ENCODE assay signal across 24 cellular contexts in genomic region chr19:33775731-33776487, GRCh38.
"Had no signal": no experiment of that assay in that cellular context is flagged by ENCODE, and none has a peak within 500 bp of the region (broad histone marks: within the 10 kb centered on the region; RNA-seq: fewer than 3 reads in every experiment).

No MANE protein-coding gene starts in this region.

- H3K9me3 Mint-ChIP-seq: mesothelial cell of epicardium; naive B cell; natural killer cell treated with Interleukin-12 subunit alpha and Interleukin-12 subunit beta and Interleukin-15 and Interleukin-18, amount 100 ng/mL, for 72 hours; stimulated activated effector memory CD8-positive, alpha-beta T cell treated with anti-CD3 and anti-CD28 coated beads, Interleukin-12 subunit alpha, Interleukin-12 subunit beta, amount 100 ng/mL, for 72 hours had no signal

- H3K36me3 Mint-ChIP-seq: naive B cell; natural killer cell treated with Interleukin-12 subunit alpha and Interleukin-12 subunit beta and Interleukin-15 and Interleukin-18, amount 100 ng/mL, for 72 hours; neural progenitor cell; stimulated activated effector memory CD8-positive, alpha-beta T cell treated with anti-CD3 and anti-CD28 coated beads, Interleukin-12 subunit alpha, Interleukin-12 subunit beta, amount 100 ng/mL, for 72 hours had no signal

- H3K4me3 ChIP-seq: dorsolateral prefrontal cortex, lung, mucosa of descending colon, neural progenitor cell, pancreas, right atrium auricular region, sigmoid colon, stomach, thyroid gland had no signal

- ATAC-seq: left lobe of liver; mucosa of descending colon; natural killer cell treated with Interleukin-12 subunit alpha and Interleukin-12 subunit beta and Interleukin-15 and Interleukin-18, amount 100 ng/mL, for 72 hours; pancreas; stimulated activated effector memory CD8-positive, alpha-beta T cell treated with anti-CD3 and anti-CD28 coated beads, Interleukin-12 subunit alpha, Interleukin-12 subunit beta, amount 100 ng/mL, for 72 hours had no signal

- H3K27me3 ChIP-seq: thyroid gland had no signal

- H3K4me3 Mint-ChIP-seq: mesothelial cell of epicardium; natural killer cell treated with Interleukin-12 subunit alpha and Interleukin-12 subunit beta and Interleukin-15 and Interleukin-18, amount 100 ng/mL, for 72 hours; neural progenitor cell; stimulated activated effector memory CD8-positive, alpha-beta T cell treated with anti-CD3 and anti-CD28 coated beads, Interleukin-12 subunit alpha, Interleukin-12 subunit beta, amount 100 ng/mL, for 72 hours had no signal

- H3K36me3 ChIP-seq: neural progenitor cell, pancreas, right atrium auricular region, sigmoid colon, stomach, thyroid gland had no signal

- H3K27ac Mint-ChIP-seq: mesothelial cell of epicardium; natural killer cell treated with Interleukin-12 subunit alpha and Interleukin-12 subunit beta and Interleukin-15 and Interleukin-18, amount 100 ng/mL, for 72 hours; neural progenitor cell; stimulated activated effector memory CD8-positive, alpha-beta T cell treated with anti-CD3 and anti-CD28 coated beads, Interleukin-12 subunit alpha, Interleukin-12 subunit beta, amount 100 ng/mL, for 72 hours had no signal

- DNase-seq: dorsolateral prefrontal cortex; effector CD4-positive, alpha-beta T cell; head of caudate nucleus; kidney; mesenchymal stem cell; mucosa of descending colon; naive B cell; pancreas; sigmoid colon; stimulated activated CD4-positive, alpha-beta T cell treated with anti-CD3 and anti-CD28 coated beads, Interleukin-2, amount 100 ng/mL, for 24 hours; stimulated activated CD4-positive, alpha-beta T cell treated with anti-CD3 and anti-CD28 coated beads, Interleukin-4, amount 100 ng/mL, for 24 hours; stimulated activated naive CD4-positive, alpha-beta T cell treated with Interleukin-2 at 50 U/mL for 16 hours; stomach; thyroid gland; trophoblast cell had no signal

- FAIRE-seq: colon, frontal cortex, kidney, pancreas had no signal
